ENCODE assay signal across 8 cellular contexts in the genomic region with DNA sequence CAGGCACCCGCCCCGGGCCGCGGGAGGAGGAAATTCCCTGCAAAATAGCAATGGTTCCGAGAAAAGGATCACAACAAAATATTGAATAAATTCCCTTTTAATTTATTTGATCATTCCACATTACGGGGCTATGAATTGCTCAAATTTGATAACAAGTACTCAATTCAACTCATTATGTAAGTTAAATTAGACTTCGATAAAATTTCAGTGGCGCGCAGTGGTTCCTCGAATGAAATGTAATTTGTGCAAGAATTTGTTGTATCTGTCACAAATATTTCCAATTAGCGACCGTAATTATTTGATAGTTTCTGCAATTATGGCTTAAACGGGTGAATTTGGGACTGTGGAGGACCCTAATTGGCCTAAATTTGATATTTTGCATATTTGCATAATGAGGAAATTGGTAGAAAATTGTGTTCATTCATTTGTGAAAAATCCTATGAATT.
A peak's percentile ranks its signal among the peaks of the same experiment; 100 is the strongest.
DNase-seq lines count a peak whose midpoint lies in the region; ATAC-seq, FAIRE-seq and TF ChIP-seq lines count a peak whose summit lies in the region.

No MANE protein-coding gene starts in this region.

- peaks cover 9% of the 10 kb centered on the region for H3K27me3 ChIP-seq in colonic mucosa
- peaks cover 7% of the 10 kb centered on the region for H3K27me3 ChIP-seq in muscle layer of duodenum (ENCODE audit: low read depth, low read length)

- no peaks in the 10 kb centered on the region for H3K9me3 ChIP-seq in A549
- H3K9me3 ChIP-seq in colonic mucosa = no peaks in the 10 kb centered on the region
- H3K9me3 ChIP-seq in muscle layer of duodenum (ENCODE audit: control insufficient read depth in 1 of 2, low read length in 2 of 2) = no peaks in the 10 kb centered on the region

- H3K9ac ChIP-seq in colonic mucosa (ENCODE audit: low read depth in 2 of 2, low read length in 2 of 2) = no peak overlapping the region

- CTCF ChIA-PET in A549 (lab: Yijun Ruan, JAX) = interaction anchor here (1.0 kb wide), 1 partner anchor 10 kb away, joined by 3 read pairs; no protein-coding TSS in a partner anchor

- peak overlapping the region; percentile 72 for H3K4me2 ChIP-seq in A549

- TF ChIP-seq EP300 in A549 (IDR thresholded peaks at IDR 0.05) = no peak

- POLR2A ChIA-PET in A549 (lab: Yijun Ruan, JAX) = no interaction called here

- intact Hi-C loops in colonic mucosa (cut with DNase I) (no loop called here), head of caudate nucleus (cut with DNase I) (loop anchor here (5.0 kb wide), 1 partner anchor 75 kb away; a partner anchor contains a TSS)

- H3K4me1 ChIP-seq in A549 (no peaks in the 10 kb centered on the region), colonic mucosa (no peaks in the 10 kb centered on the region), muscle layer of duodenum (ENCODE audit: control insufficient read depth in 1 of 2, insufficient read depth in 2 of 2, low read length in 2 of 2) (peaks cover 0 to 9% of the 10 kb centered on the region in 2 donors)

- TF ChIP-seq CTCF in A549 (IDR thresholded peaks at IDR 0.05) (no peak), HFF-Myc (IDR thresholded peaks at IDR 0.05; ENCODE audit: low read depth, low read length, missing control alignments) (no peak), colonic mucosa (IDR thresholded peaks at IDR 0.05) (no peak)

- ATAC-seq in A549 = no peak
- ATAC-seq in GM21528 (IDR thresholded peaks at IDR 0.05; ENCODE audit: low FRiP score, unreplicated experiment) = no peak
- no peak for ATAC-seq in HG03354 (IDR thresholded peaks at IDR 0.05; ENCODE audit: poor library complexity, severe bottlenecking, unreplicated experiment)

- no peak for TF ChIP-seq POLR2A in A549 (IDR thresholded peaks at IDR 0.05; ENCODE audit: low read length)

- H3K27ac ChIP-seq in A549 (peak overlapping the region; percentile 25 to 85), colonic mucosa (no peak overlapping the region), muscle layer of duodenum (ENCODE audit: low read length) (no peak overlapping the region)

- WGBS in A549 (ENCODE audit: missing lambda C conversion rate) = 57% methylated on average over 13 of the region's 13 CpGs

- no peak for FAIRE-seq in A549 (lab: Jason Lieb, UNC)

- DNase-seq in A549 (ENCODE audit: low read depth in 1 of 2, low spot score in 1 of 2) = no peak
- no peak for DNase-seq in HFF-Myc (ENCODE audit: extremely low read depth, low read depth)
- no peak for DNase-seq in colonic mucosa
- DNase-seq in head of caudate nucleus = no peak
- DNase-seq in RKO (ENCODE audit: low spot score) = no peak

- H3K36me3 ChIP-seq in colonic mucosa (no peaks in the 10 kb centered on the region), muscle layer of duodenum (ENCODE audit: control insufficient read depth in 1 of 2, insufficient read depth in 2 of 2, low read length in 2 of 2) (no peaks in the 10 kb centered on the region)

- TF ChIP-seq RAD21 in A549 (conservative IDR thresholded peaks at IDR 0.05 in 1 of 2, IDR thresholded peaks at IDR 0.05 in 1 of 2) = no peak

- H3K4me3 ChIP-seq in A549 = peak overlapping the region; percentile 37
- peak overlapping the region; percentile 41 for H3K4me3 ChIP-seq in HFF-Myc (replicated peaks; ENCODE audit: low read depth, low read length)
- peak overlapping the region; percentile 32 for H3K4me3 ChIP-seq in colonic mucosa
- peak overlapping the region; percentile 72 to 86 for H3K4me3 ChIP-seq in muscle layer of duodenum (ENCODE audit: low read depth in 1 of 2, low read length in 2 of 2)

TF ChIP-seq in A549, 52 proteins besides CTCF, POLR2A, EP300 and RAD21:
- TF ChIP-seq NPAS2 (CRISPR knock-in tag; IDR thresholded peaks at IDR 0.05; ENCODE audit: borderline replicate concordance) (no peak), BHLHE40 (IDR thresholded peaks at IDR 0.05; ENCODE audit: low read depth, low read length) (no peak), POLR2AphosphoS2 (conservative IDR thresholded peaks at IDR 0.05; ENCODE audit: low read length) (no peak), JUN (IDR thresholded peaks at IDR 0.05) (no peak), KDM1A (IDR thresholded peaks at IDR 0.05; ENCODE audit: low read depth) (no peak), EHF (CRISPR knock-in tag; IDR thresholded peaks at IDR 0.05) (no peak), EHMT2 (IDR thresholded peaks at IDR 0.05; ENCODE audit: low read depth) (no peak)
- TF ChIP-seq, protein P1, sequence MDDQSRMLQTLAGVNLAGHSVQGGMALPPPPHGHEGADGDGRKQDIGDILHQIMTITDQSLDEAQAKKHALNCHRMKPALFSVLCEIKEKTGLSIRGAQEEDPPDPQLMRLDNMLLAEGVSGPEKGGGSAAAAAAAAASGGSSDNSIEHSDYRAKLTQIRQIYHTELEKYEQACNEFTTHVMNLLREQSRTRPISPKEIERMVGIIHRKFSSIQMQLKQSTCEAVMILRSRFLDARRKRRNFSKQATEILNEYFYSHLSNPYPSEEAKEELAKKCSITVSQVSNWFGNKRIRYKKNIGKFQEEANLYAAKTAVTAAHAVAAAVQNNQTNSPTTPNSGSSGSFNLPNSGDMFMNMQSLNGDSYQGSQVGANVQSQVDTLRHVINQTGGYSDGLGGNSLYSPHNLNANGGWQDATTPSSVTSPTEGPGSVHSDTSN (IDR thresholded peaks at IDR 0.05) = no peak
- TF ChIP-seq, protein P2, sequence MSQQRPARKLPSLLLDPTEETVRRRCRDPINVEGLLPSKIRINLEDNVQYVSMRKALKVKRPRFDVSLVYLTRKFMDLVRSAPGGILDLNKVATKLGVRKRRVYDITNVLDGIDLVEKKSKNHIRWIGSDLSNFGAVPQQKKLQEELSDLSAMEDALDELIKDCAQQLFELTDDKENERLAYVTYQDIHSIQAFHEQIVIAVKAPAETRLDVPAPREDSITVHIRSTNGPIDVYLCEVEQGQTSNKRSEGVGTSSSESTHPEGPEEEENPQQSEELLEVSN (IDR thresholded peaks at IDR 0.05; ENCODE audit: borderline replicate concordance, low read depth) = no peak
- TF ChIP-seq, protein P3, sequence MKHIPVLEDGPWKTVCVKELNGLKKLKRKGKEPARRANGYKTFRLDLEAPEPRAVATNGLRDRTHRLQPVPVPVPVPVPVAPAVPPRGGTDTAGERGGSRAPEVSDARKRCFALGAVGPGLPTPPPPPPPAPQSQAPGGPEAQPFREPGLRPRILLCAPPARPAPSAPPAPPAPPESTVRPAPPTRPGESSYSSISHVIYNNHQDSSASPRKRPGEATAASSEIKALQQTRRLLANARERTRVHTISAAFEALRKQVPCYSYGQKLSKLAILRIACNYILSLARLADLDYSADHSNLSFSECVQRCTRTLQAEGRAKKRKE (CRISPR knock-in tag; IDR thresholded peaks at IDR 0.05; ENCODE audit: low read depth) = no peak
- TF ChIP-seq, protein P4, sequence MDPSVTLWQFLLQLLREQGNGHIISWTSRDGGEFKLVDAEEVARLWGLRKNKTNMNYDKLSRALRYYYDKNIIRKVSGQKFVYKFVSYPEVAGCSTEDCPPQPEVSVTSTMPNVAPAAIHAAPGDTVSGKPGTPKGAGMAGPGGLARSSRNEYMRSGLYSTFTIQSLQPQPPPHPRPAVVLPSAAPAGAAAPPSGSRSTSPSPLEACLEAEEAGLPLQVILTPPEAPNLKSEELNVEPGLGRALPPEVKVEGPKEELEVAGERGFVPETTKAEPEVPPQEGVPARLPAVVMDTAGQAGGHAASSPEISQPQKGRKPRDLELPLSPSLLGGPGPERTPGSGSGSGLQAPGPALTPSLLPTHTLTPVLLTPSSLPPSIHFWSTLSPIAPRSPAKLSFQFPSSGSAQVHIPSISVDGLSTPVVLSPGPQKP (IDR thresholded peaks at IDR 0.05; ENCODE audit: low read depth, low read length) = no peak
- TF ChIP-seq, protein P5, sequence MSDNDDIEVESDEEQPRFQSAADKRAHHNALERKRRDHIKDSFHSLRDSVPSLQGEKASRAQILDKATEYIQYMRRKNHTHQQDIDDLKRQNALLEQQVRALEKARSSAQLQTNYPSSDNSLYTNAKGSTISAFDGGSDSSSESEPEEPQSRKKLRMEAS (IDR thresholded peaks at IDR 0.05) = no peak
TF ChIP-seq in A549: peak in this region for 0.

Comparison
In these comparisons a context has a peak if more than half of its experiments do, and no peak if none do; other contexts are left out.
1. H3K27ac ChIP-seq: peak in A549 (2 of 2); none in colonic mucosa (single experiment) and muscle layer of duodenum (single experiment).
2. Peak in every context shown above with its lines, with median percentiles within 50 percentile points of each other: H3K4me3 ChIP-seq.